Comparison of ENCODE assay signal across 20 cellular contexts in the genomic region with DNA sequence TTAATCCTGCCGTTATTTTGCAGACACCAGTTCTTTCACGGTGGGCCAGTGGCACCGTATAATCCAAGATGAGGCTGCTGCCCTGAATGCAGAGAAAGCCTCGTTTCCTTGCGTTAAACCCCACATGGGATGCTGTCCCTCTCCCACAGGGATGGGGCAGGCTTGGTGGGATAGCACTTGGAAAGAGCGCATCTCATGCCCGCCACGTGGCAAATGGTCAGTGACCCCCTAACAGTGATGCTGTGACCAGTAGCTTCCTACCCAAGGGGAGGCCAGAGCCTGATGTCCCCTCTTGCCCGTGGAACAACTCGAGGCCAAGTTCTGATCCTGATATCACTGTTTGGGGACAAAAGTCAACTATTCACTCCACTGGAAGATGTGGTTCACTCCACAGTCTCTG.
"Had no signal": no experiment of that assay in that cellular context is flagged by ENCODE, and none has a peak within 500 bp of the region (broad histone marks: within the 10 kb centered on the region; RNA-seq: fewer than 3 reads in every experiment).

No MANE protein-coding gene starts in this region.

- H3K9ac ChIP-seq: parathyroid adenoma had no signal

- DNase-seq: cerebellar nuclear complex; cortex of kidney; foreskin fibroblast; gastrocnemius medialis; kidney; nephron progenitor cell; stimulated activated CD4-positive, alpha-beta T cell treated with anti-CD3 and anti-CD28 coated beads, Interleukin-2, amount 100 ng/mL, for 24 hours; stimulated activated CD4-positive, alpha-beta T cell treated with anti-CD3 and anti-CD28 coated beads, Interleukin-4, amount 100 ng/mL, for 24 hours; stimulated activated naive CD4-positive, alpha-beta T cell treated with Interleukin-2 at 50 U/mL for 16 hours; stomach had no signal

- H3K27me3 ChIP-seq: gastrocnemius medialis, hepatocyte, left lung, neutrophil, right atrium auricular region, stomach, thyroid gland had no signal

- H3K4me3 ChIP-seq: gastrocnemius medialis, hepatocyte, left lung, prostate gland, right atrium auricular region, smooth muscle cell, stomach, thyroid gland had no signal

- H3K4me1 ChIP-seq: parathyroid adenoma, prostate gland had no signal

- H3K36me3 ChIP-seq: gastrocnemius medialis, left lung, neutrophil, prostate gland, right atrium auricular region, stomach, thyroid gland had no signal

- H2AFZ ChIP-seq: hepatocyte, parathyroid adenoma had no signal

- ATAC-seq: gastrocnemius medialis; left lung; naive thymus-derived CD8-positive, alpha-beta T cell; stimulated activated effector memory CD8-positive, alpha-beta T cell treated with anti-CD3 and anti-CD28 coated beads, Interleukin-12 subunit alpha, Interleukin-12 subunit beta, amount 100 ng/mL, for 72 hours had no signal

- H3K9me3 ChIP-seq: gastrocnemius medialis, left lung, neutrophil, prostate gland, right atrium auricular region, stomach, thyroid gland had no signal

- H3K27ac ChIP-seq: gastrocnemius medialis, hepatocyte, left lung, neutrophil, parathyroid adenoma, prostate gland, right atrium auricular region, stomach, thyroid gland had no signal

- H3K4me2 ChIP-seq: hepatocyte, smooth muscle cell had no signal
